ENCODE assay signal across 1 cellular context in genomic region chr22:41862160-41862529, GRCh38.
TF ChIP-seq lines count a peak whose summit lies in the region.

No MANE protein-coding gene starts in this region.

TF ChIP-seq in GM12878, 131 proteins besides CTCF, POLR2A, EP300 and RAD21:
- TF ChIP-seq, protein P1, sequence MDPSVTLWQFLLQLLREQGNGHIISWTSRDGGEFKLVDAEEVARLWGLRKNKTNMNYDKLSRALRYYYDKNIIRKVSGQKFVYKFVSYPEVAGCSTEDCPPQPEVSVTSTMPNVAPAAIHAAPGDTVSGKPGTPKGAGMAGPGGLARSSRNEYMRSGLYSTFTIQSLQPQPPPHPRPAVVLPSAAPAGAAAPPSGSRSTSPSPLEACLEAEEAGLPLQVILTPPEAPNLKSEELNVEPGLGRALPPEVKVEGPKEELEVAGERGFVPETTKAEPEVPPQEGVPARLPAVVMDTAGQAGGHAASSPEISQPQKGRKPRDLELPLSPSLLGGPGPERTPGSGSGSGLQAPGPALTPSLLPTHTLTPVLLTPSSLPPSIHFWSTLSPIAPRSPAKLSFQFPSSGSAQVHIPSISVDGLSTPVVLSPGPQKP (IDR thresholded peaks at IDR 0.05; ENCODE audit: low read depth, low read length): peak; percentile 58; the same call in 1 of the 2 replicates
- no peak for TF ChIP-seq GABPA (IDR thresholded peaks at IDR 0.05; ENCODE audit: low read depth)
- TF ChIP-seq RUNX3 (IDR thresholded peaks at IDR 0.05; ENCODE audit: low read length): peak; percentile 89
- TF ChIP-seq ZNF217 (IDR thresholded peaks at IDR 0.05): no peak
- no peak for TF ChIP-seq POLR2AphosphoS5 (IDR thresholded peaks at IDR 0.05; ENCODE audit: low read length)
- TF ChIP-seq BHLHE40 (IDR thresholded peaks at IDR 0.05; ENCODE audit: borderline replicate concordance in 1 of 2, low read depth in 2 of 2, low read length in 1 of 2): peak; percentile 64 to 68; a peak in 3 of 4 replicates
- TF ChIP-seq NR2F1 (conservative IDR thresholded peaks at IDR 0.05): peak; percentile 75
- TF ChIP-seq RFX5 (IDR thresholded peaks at IDR 0.05; ENCODE audit: low read depth, low read length): 0 out of 2 replicates have a peak, but pooled peaks have one; percentile 29
- peak; percentile 60; the same call in 1 of the 2 replicates for TF ChIP-seq CBFB (IDR thresholded peaks at IDR 0.05; ENCODE audit: low read depth)
- no peak for TF ChIP-seq CBX5 (IDR thresholded peaks at IDR 0.05; ENCODE audit: low read depth)
- peak; percentile 36 for TF ChIP-seq MEF2B (IDR thresholded peaks at IDR 0.05; ENCODE audit: partially characterized antibody, poor library complexity, severe bottlenecking)
- peak; percentile 32; the same call in 1 of the 2 replicates for TF ChIP-seq JUND (IDR thresholded peaks at IDR 0.05; ENCODE audit: low read depth, low read length)
- TF ChIP-seq CHD1 (IDR thresholded peaks at IDR 0.05; ENCODE audit: low read depth, low read length): no peak
- TF ChIP-seq, protein P2, sequence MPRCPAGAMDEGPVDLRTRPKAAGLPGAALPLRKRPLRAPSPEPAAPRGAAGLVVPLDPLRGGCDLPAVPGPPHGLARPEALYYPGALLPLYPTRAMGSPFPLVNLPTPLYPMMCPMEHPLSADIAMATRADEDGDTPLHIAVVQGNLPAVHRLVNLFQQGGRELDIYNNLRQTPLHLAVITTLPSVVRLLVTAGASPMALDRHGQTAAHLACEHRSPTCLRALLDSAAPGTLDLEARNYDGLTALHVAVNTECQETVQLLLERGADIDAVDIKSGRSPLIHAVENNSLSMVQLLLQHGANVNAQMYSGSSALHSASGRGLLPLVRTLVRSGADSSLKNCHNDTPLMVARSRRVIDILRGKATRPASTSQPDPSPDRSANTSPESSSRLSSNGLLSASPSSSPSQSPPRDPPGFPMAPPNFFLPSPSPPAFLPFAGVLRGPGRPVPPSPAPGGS (IDR thresholded peaks at IDR 0.05; ENCODE audit: borderline replicate concordance, insufficient read depth, low read depth, low read length, poor library complexity, severe bottlenecking): peak; percentile 85
- TF ChIP-seq MXI1 (IDR thresholded peaks at IDR 0.05; ENCODE audit: low read depth, low read length): peak; percentile 69; the same call in 1 of the 2 replicates
- TF ChIP-seq POU2F2 (IDR thresholded peaks at IDR 0.05; ENCODE audit: borderline replicate concordance, low read depth, low read length): 0 out of 3 replicates have a peak, but pooled peaks have one; percentile 23
- peak; percentile 69; the same call in 1 of the 2 replicates for TF ChIP-seq TCF7 (IDR thresholded peaks at IDR 0.05; ENCODE audit: borderline replicate concordance)
- TF ChIP-seq ETV6 (conservative IDR thresholded peaks at IDR 0.05 in 1 of 2, IDR thresholded peaks at IDR 0.05 in 1 of 2; ENCODE audit: borderline replicate concordance in 1 of 2, low read depth in 1 of 2): peak in 1 of 2 experiments; percentile 37; a peak in 1 of 4 replicates
- TF ChIP-seq FOXK2 (IDR thresholded peaks at IDR 0.05): no peak
- TF ChIP-seq ATF7 (IDR thresholded peaks at IDR 0.05; ENCODE audit: low read depth): peak; percentile 81
- peak; percentile 34; the same call in 1 of the 2 replicates for TF ChIP-seq CHD2 (IDR thresholded peaks at IDR 0.05; ENCODE audit: borderline replicate concordance, low read depth, low read length)
- TF ChIP-seq SMAD1 (IDR thresholded peaks at IDR 0.05; ENCODE audit: low read depth, partially characterized antibody): no peak
- peak; percentile 73; the same call in 1 of the 2 replicates for TF ChIP-seq STAT3 (IDR thresholded peaks at IDR 0.05; ENCODE audit: low read depth, low read length)
- TF ChIP-seq CREB1 (IDR thresholded peaks at IDR 0.05; ENCODE audit: low read depth): peak; percentile 36; the same call in 1 of the 2 replicates
- TF ChIP-seq MLLT1 (IDR thresholded peaks at IDR 0.05): 0 out of 2 replicates have a peak, but pooled peaks have one; percentile 43
- TF ChIP-seq FOS (IDR thresholded peaks at IDR 0.05; ENCODE audit: borderline replicate concordance, extremely low read depth, insufficient read length): peak; percentile 20
- TF ChIP-seq MTA2 (IDR thresholded peaks at IDR 0.05; ENCODE audit: low read depth): 0 out of 2 replicates have a peak, but pooled peaks have one; percentile 10
- TF ChIP-seq ATF2 (IDR thresholded peaks at IDR 0.05; ENCODE audit: low read length): peak; percentile 73
- TF ChIP-seq RELA (IDR thresholded peaks at IDR 0.05; ENCODE audit: borderline replicate concordance, partially characterized antibody): peak; percentile 21
- no peak for TF ChIP-seq PML (IDR thresholded peaks at IDR 0.05; ENCODE audit: low read length)
- 0 out of 2 replicates have a peak, but pooled peaks have one; percentile 47 for TF ChIP-seq POLR2AphosphoS2 (IDR thresholded peaks at IDR 0.05; ENCODE audit: low read depth, low read length)
- TF ChIP-seq FOXM1 (IDR thresholded peaks at IDR 0.05; ENCODE audit: low read depth, low read length): peak; percentile 80; the same call in 1 of the 2 replicates
- TF ChIP-seq, protein P3, sequence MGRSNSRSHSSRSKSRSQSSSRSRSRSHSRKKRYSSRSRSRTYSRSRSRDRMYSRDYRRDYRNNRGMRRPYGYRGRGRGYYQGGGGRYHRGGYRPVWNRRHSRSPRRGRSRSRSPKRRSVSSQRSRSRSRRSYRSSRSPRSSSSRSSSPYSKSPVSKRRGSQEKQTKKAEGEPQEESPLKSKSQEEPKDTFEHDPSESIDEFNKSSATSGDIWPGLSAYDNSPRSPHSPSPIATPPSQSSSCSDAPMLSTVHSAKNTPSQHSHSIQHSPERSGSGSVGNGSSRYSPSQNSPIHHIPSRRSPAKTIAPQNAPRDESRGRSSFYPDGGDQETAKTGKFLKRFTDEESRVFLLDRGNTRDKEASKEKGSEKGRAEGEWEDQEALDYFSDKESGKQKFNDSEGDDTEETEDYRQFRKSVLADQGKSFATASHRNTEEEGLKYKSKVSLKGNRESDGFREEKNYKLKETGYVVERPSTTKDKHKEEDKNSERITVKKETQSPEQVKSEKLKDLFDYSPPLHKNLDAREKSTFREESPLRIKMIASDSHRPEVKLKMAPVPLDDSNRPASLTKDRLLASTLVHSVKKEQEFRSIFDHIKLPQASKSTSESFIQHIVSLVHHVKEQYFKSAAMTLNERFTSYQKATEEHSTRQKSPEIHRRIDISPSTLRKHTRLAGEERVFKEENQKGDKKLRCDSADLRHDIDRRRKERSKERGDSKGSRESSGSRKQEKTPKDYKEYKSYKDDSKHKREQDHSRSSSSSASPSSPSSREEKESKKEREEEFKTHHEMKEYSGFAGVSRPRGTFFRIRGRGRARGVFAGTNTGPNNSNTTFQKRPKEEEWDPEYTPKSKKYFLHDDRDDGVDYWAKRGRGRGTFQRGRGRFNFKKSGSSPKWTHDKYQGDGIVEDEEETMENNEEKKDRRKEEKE (IDR thresholded peaks at IDR 0.05): no peak
- peak in 1 of 2 experiments; percentile 46; a peak in 1 of 3 replicates for TF ChIP-seq EGR1 (IDR thresholded peaks at IDR 0.05; ENCODE audit: borderline replicate concordance in 1 of 2, low read depth in 2 of 2, low read length in 2 of 2)
- peak; percentile 63 for TF ChIP-seq SKIL (IDR thresholded peaks at IDR 0.05; ENCODE audit: low read depth, poor library complexity, severe bottlenecking)
- peak; percentile 26 to 78; a peak in 3 of 4 replicates for TF ChIP-seq SRF (IDR thresholded peaks at IDR 0.05; ENCODE audit: low read depth in 2 of 2, low read length in 2 of 2)
- peak; percentile 91 for TF ChIP-seq TBL1XR1 (IDR thresholded peaks at IDR 0.05; ENCODE audit: low read depth, low read length)
- TF ChIP-seq WRNIP1 (IDR thresholded peaks at IDR 0.05; ENCODE audit: borderline replicate concordance, low read depth, low read length): no peak
- peak; percentile 54 for TF ChIP-seq JUNB (IDR thresholded peaks at IDR 0.05)
- peak; percentile 44; the same call in 1 of the 2 replicates for TF ChIP-seq RELB (IDR thresholded peaks at IDR 0.05; ENCODE audit: low read depth)
- TF ChIP-seq BCL11A (IDR thresholded peaks at IDR 0.05; ENCODE audit: low read depth, low read length): peak; percentile 47; the same call in 1 of the 2 replicates
- TF ChIP-seq MEF2A (IDR thresholded peaks at IDR 0.05; ENCODE audit: insufficient read depth, low read depth, low read length): peak; percentile 68
